In genomic region chr6:26216015-26216885, GRCh38 we compare ENCODE assay signal across 8 cellular contexts.
DNase-seq lines count a peak whose midpoint lies in the region; ATAC-seq and TF ChIP-seq lines count a peak whose summit lies in the region.

No MANE protein-coding gene starts in this region.

- H3K36me3 ChIP-seq in sigmoid colon = no peaks in the 10 kb centered on the region

- intact Hi-C loops in sigmoid colon (cut with DNase I) = loop anchor here (5.0 kb wide), 4 partner anchors 59 to 194 kb away; a partner anchor contains a TSS

- peak overlapping the region; percentile 88 to 97 (median 94) for H3K27ac ChIP-seq in sigmoid colon

- 1% methylated on average over 41 of the region's 41 CpGs for WGBS in sigmoid colon, 2 donors

- peak in 2 of 4 donors; percentile 41 to 86 for TF ChIP-seq EP300 in sigmoid colon (IDR thresholded peaks at IDR 0.05)

- peaks cover 0 to 26% (median 23%) of the 10 kb centered on the region in 4 donors for H3K4me1 ChIP-seq in sigmoid colon

- no peaks in the 10 kb centered on the region for H3K9me3 ChIP-seq in sigmoid colon

- ATAC-seq in GM18502 (IDR thresholded peaks at IDR 0.05; ENCODE audit: poor library complexity, unreplicated experiment) (peak; percentile 80), HG02852 (IDR thresholded peaks at IDR 0.05; ENCODE audit: unreplicated experiment) (peak; percentile 78)

- no peak for TF ChIP-seq CTCF in sigmoid colon (IDR thresholded peaks at IDR 0.05)

- peak overlapping the region; percentile 46 to 59 (median 50) for H3K4me3 ChIP-seq in sigmoid colon

- DNase-seq in NCI-H146 (lab: John Stamatoyannopoulos, UW) (peak; percentile 96), T-helper 22 cell (ENCODE audit: low read depth) (peak; percentile 54), brain pericyte (ENCODE audit: low read depth, low spot score) (peak; percentile 96), iPS DF 19.7 (ENCODE audit: low read depth, low spot score) (peak; percentile 93), sigmoid colon (peak; percentile 93), NCI-H1930 (lab: John Stamatoyannopoulos, UW) (no peak)

- TF ChIP-seq POLR2A in sigmoid colon (IDR thresholded peaks at IDR 0.05) = peak; percentile 97 to 99

- no peaks in the 10 kb centered on the region for H3K27me3 ChIP-seq in sigmoid colon

Comparison
In these comparisons a context has a peak if more than half of its experiments do, and no peak if none do; other contexts are left out.
1. DNase-seq: peak in NCI-H146 (single experiment), T-helper 22 cell (single experiment), brain pericyte (single experiment), iPS DF 19.7 (single experiment) and sigmoid colon (single experiment); none in NCI-H1930 (0 of 2).